20 cellular contexts compared by ENCODE assay signal in the genomic region with DNA sequence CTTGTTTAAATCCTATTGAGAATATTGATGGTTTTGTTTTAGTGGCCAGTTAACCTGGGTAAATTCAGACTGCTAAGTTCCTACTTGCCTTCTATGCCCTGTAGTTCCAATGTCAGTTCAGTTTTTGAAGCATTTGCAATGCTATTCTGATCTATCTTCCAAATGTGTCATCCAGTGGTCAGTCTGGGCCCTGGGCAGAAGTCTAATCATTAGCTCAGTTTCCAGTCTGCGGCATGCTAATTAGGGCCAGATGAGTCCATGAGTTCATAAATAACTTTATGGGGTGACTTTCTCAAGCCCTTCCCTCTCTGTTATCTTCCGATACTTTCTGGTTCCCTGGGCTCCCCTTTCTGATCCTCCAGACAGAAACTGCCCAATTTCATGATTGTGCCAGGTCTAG. TPM values are rescaled to one million over a fixed set of nuclear protein-coding genes. Genes with fewer than 3 reads are reported as not detected.
DNase-seq lines count a peak whose midpoint lies in the region; ATAC-seq, FAIRE-seq and TF ChIP-seq lines count a peak whose summit lies in the region.
"Had no signal": no experiment of that assay in that cellular context is flagged by ENCODE, and none has a peak within 500 bp of the region (broad histone marks: within the 10 kb centered on the region; RNA-seq: fewer than 3 reads in every experiment).

No MANE protein-coding gene starts in this region.

- no peaks in the 10 kb centered on the region for H3K36me3 Mint-ChIP-seq in Calu3 (ENCODE audit: insufficient read depth, unreplicated experiment)
- H3K36me3 Mint-ChIP-seq: neural progenitor cell had no signal

- peak; percentile 85 for ATAC-seq in left lobe of liver

- FAIRE-seq in RCC 7860 (lab: Jason Lieb, UNC): peak; percentile 72

- BruUV-seq in Calu3 (replicated peaks; lab: Mats Ljungman, UMichigan): no TSS peak

- no peaks in the 10 kb centered on the region for H3K27me3 Mint-ChIP-seq in Calu3 (ENCODE audit: unreplicated experiment)

- no peak for TF ChIP-seq CTCF in Calu3 (IDR thresholded peaks at IDR 0.05; ENCODE audit: unreplicated experiment)

- no peaks in the 10 kb centered on the region for H3K9me3 Mint-ChIP-seq in Calu3 (ENCODE audit: low read depth, unreplicated experiment)
- H3K9me3 Mint-ChIP-seq: activated B cell treated with CpG ODN at 0.5 μM for 24 hours, neural progenitor cell had no signal

- peak overlapping the region; percentile 37 for H3K27ac Mint-ChIP-seq in Calu3 (ENCODE audit: unreplicated experiment)
- H3K27ac Mint-ChIP-seq: activated B cell treated with CpG ODN at 0.5 μM for 24 hours; activated T-helper 2 cell treated with anti-CD3 and anti-CD28 coated beads, Interferon-gamma antibody, Interleukin-2, Interleukin-4, amounts not matched to agents 10 μg/mL and 5 μg/mL and 100 μg/mL, durations not matched to agents 14 hours and 24 hours and 36 hours; neural progenitor cell had no signal

- DNase-seq in Calu3 (peak; percentile 17), RCC 7860 (ENCODE audit: low spot score) (peak; percentile 14), left lobe of liver (ENCODE audit: low spot score) (peak; percentile 72), NCI-H2171 (lab: John Stamatoyannopoulos, UW) (no peak), NCI-H2029 (lab: John Stamatoyannopoulos, UW) (no peak), DMS153 treated with DMSO at 0.1 percent for 48 hours (lab: John Stamatoyannopoulos, UW; ENCODE audit: unreplicated experiment) (no peak)
- DNase-seq: activated B cell treated with CpG ODN at 0.5 μM for 24 hours; amygdala; BE2C; caudate nucleus; hypothalamus; Kasumi-1; stimulated activated naive CD4-positive, alpha-beta T cell; T-helper 2 cell; tibial artery had no signal

- H3K4me1 Mint-ChIP-seq in Calu3 (ENCODE audit: low read depth, unreplicated experiment): peaks cover 27% of the 10 kb centered on the region
- H3K4me1 Mint-ChIP-seq: neural progenitor cell had no signal

- no peak overlapping the region for H3K4me3 Mint-ChIP-seq in Calu3 (ENCODE audit: low read depth, unreplicated experiment)
- H3K4me3 Mint-ChIP-seq: activated B cell treated with CpG ODN at 0.5 μM for 24 hours, neural progenitor cell had no signal

- CTCF ChIA-PET in Calu3 (lab: Charles Lee): interaction anchor here (0.6 kb wide), 1 partner anchor 39 kb away, joined by 5 read pairs; no protein-coding TSS in a partner anchor

- intact Hi-C loops in Calu3 (cut with micrococcal nuclease; ENCODE audit: unreplicated experiment): no loop called here

RNA-seq across cellular contexts. Expression of gene FAM187B, which starts 32.7 kb away (rescaled TPM):
- total RNA-seq in Calu3 (2022): not detected in 2 replicates
- total RNA-seq in left lobe of liver: not detected
- total RNA-seq: activated B cell treated with CpG ODN at 0.5 μM for 24 hours; activated T-helper 2 cell treated with anti-CD3 and anti-CD28 coated beads, Interferon-gamma antibody, Interleukin-2, Interleukin-4, amounts not matched to agents 10 μg/mL and 5 μg/mL and 100 μg/mL, durations not matched to agents 14 hours and 24 hours and 36 hours; fibroblast of lung; HT-29; OCI-LY7 had no signal

RNA-seq across cellular contexts. Expression of gene FXYD5, which starts 41.3 kb away (rescaled TPM):
- total RNA-seq in Calu3 (2022): 760 and 802 TPM in 2 replicates
- 7.6 TPM for total RNA-seq in left lobe of liver

RNA-seq across cellular contexts. Expression of gene FXYD7, which starts 52.8 kb away (rescaled TPM):
- total RNA-seq in Calu3 (2022) (0.90 and 1.3 TPM in 2 replicates), left lobe of liver (0.60 TPM)
- total RNA-seq: activated T-helper 2 cell treated with anti-CD3 and anti-CD28 coated beads, Interferon-gamma antibody, Interleukin-2, Interleukin-4, amounts not matched to agents 10 μg/mL and 5 μg/mL and 100 μg/mL, durations not matched to agents 14 hours and 24 hours and 36 hours; fibroblast of lung; HT-29 had no signal

RNA-seq across cellular contexts. Expression of gene LSR, which starts 53.0 kb away (rescaled TPM):
- total RNA-seq in Calu3 (2022): 494 and 609 TPM in 2 replicates
- total RNA-seq in left lobe of liver: 103 TPM

RNA-seq across cellular contexts. Expression of gene FXYD1, which starts 57.2 kb away (rescaled TPM):
- 1.6 and 2.0 TPM in 2 replicates for total RNA-seq in Calu3 (2022)
- total RNA-seq in left lobe of liver: 280 TPM
- total RNA-seq: HT-29 had no signal

Comparison
In these comparisons a context has a peak if more than half of its experiments do, and no peak if none do; other contexts are left out.
1. DNase-seq: peak in Calu3 (single experiment), RCC 7860 (single experiment) and left lobe of liver (single experiment); none in NCI-H2171 (single experiment), NCI-H2029 (single experiment) and DMS153 treated with DMSO at 0.1 percent for 48 hours (single experiment).
2. RNA of gene FXYD5, which starts 41.3 kb away (total RNA-seq): 760 to 802 TPM in Calu3; 7.6 TPM in left lobe of liver (single experiment); every median in the first group is over 10 times any median in the second.